ENCODE assay signal across 8 cellular contexts in genomic region chr1:210250998-210251679, GRCh38. TPM values are rescaled to one million over a fixed set of nuclear protein-coding genes. Genes with fewer than 3 reads are reported as not detected.
DNase-seq lines count a peak whose midpoint lies in the region; ATAC-seq and TF ChIP-seq lines count a peak whose summit lies in the region.

No MANE protein-coding gene starts in this region.

- H3K9me3 Mint-ChIP-seq in CD14-positive monocyte (peaks cover 0 to 19% (median 9%) of the 10 kb centered on the region in 7 donors), HFFc6 (no peaks in the 10 kb centered on the region), MCF 10A (ENCODE audit: unreplicated experiment) (no peaks in the 10 kb centered on the region)

- intact Hi-C loops in CD14-positive monocyte (cut with micrococcal nuclease) (no loop called here), MCF 10A (cut with micrococcal nuclease) (no loop called here)

- no peak for ATAC-seq in HG02840 (IDR thresholded peaks at IDR 0.05; ENCODE audit: low FRiP score, unreplicated experiment)

- peak overlapping the region; percentile 22 to 52 (median 41) for H3K4me3 ChIP-seq in skin epidermis

- POLR2A ChIA-PET in MCF 10A (lab: Yijun Ruan, JAX) = interaction anchor here (0.6 to 3.7 kb wide), 6 partner anchors 11 to 104 kb away, joined by 3 to 11 read pairs (median 4); partner anchors contain the start of genes HHAT and SERTAD4

- H3K27ac ChIP-seq in skin epidermis = peak overlapping the region in 16 of 21 experiments; percentile 33 to 82 (median 58)

- no peak for DNase-seq in CD14-positive monocyte (ENCODE audit: low spot score)
- DNase-seq in HFFc6 = peak; percentile 24
- DNase-seq in NCI-H774 (lab: John Stamatoyannopoulos, UW) = peak; percentile 80
- DNase-seq in MCF 10A (ENCODE audit: unreplicated experiment) = peak; percentile 83
- DNase-seq in iPS-NIHi11 (ENCODE audit: low spot score) = peak; percentile 78
- DNase-seq in activated gamma-delta T cell treated with Interleukin-2 at 50 U/mL for 16 hours = no peak

- peaks cover 0 to 3% of the 10 kb centered on the region in 2 donors for H3K36me3 Mint-ChIP-seq in CD14-positive monocyte
- no peaks in the 10 kb centered on the region for H3K36me3 Mint-ChIP-seq in HFFc6 (ENCODE audit: low read depth)
- H3K36me3 Mint-ChIP-seq in MCF 10A (ENCODE audit: insufficient read depth, unreplicated experiment) = peaks cover 7% of the 10 kb centered on the region

- CTCF ChIA-PET in MCF 10A (lab: Yijun Ruan, JAX) = interaction anchor here (1.1 to 1.2 kb wide), 3 partner anchors 15 to 39 kb away, joined by 4 to 5 read pairs (median 5); no protein-coding TSS in a partner anchor

- H3K27me3 Mint-ChIP-seq in CD14-positive monocyte (ENCODE audit: low read depth in 3 of 3) (peaks cover 56 to 75% (median 58%) of the 10 kb centered on the region in 3 donors), HFFc6 (ENCODE audit: insufficient read depth) (peaks cover 14% of the 10 kb centered on the region), MCF 10A (ENCODE audit: insufficient read depth, unreplicated experiment) (peaks cover 54% of the 10 kb centered on the region)

- peak overlapping the region; percentile 71 to 94 for H3K4me3 Mint-ChIP-seq in CD14-positive monocyte
- peak overlapping the region; percentile 88 for H3K4me3 Mint-ChIP-seq in HFFc6
- peak overlapping the region; percentile 62 for H3K4me3 Mint-ChIP-seq in MCF 10A (ENCODE audit: unreplicated experiment)

- peak overlapping the region in 3 of 7 donors; percentile 10 to 81 (median 69) for H3K27ac Mint-ChIP-seq in CD14-positive monocyte
- H3K27ac Mint-ChIP-seq in HFFc6 = no peak overlapping the region; the same call in 1 of the 2 replicates
- no peak overlapping the region for H3K27ac Mint-ChIP-seq in MCF 10A (ENCODE audit: low read depth, unreplicated experiment)

- no TSS peak for BruUV-seq in MCF 10A (replicated peaks; lab: Mats Ljungman, UMichigan)

- H3K4me1 Mint-ChIP-seq in CD14-positive monocyte (peaks cover 18% of the 10 kb centered on the region), HFFc6 (ENCODE audit: low read depth) (peaks cover 35% of the 10 kb centered on the region), MCF 10A (ENCODE audit: insufficient read depth, unreplicated experiment) (peaks cover 8% of the 10 kb centered on the region)

- no peak for TF ChIP-seq CTCF in CD14-positive monocyte (IDR thresholded peaks at IDR 0.05)
- TF ChIP-seq CTCF in HFFc6 (IDR thresholded peaks at IDR 0.05) = no peak
- no peak for TF ChIP-seq CTCF in MCF 10A (IDR thresholded peaks at IDR 0.05; ENCODE audit: unreplicated experiment)

RNA-seq across cellular contexts. Expression of gene SERTAD4, which starts 18.5 kb away (rescaled TPM):
- not detected for polyA plus RNA-seq in CD14-positive monocyte
- total RNA-seq in HFFc6 (2021; fragmentation: NEBNext Ultra II Directional; extraction: Animal tissue kit (Norgen Biotek cat#: 25700)) = 1 to 10 TPM; 2.3 to 5.2 (median 3.9) TPM
- 0.19 TPM in 1 of 2 replicates, not detected in the other for total RNA-seq in MCF 10A (2022)

Comparison
In these comparisons a context has a peak if more than half of its experiments do, and no peak if none do; other contexts are left out.
1. DNase-seq: peak in HFFc6 (single experiment), NCI-H774 (single experiment), MCF 10A (single experiment) and iPS-NIHi11 (single experiment); none in CD14-positive monocyte (single experiment) and activated gamma-delta T cell treated with Interleukin-2 at 50 U/mL for 16 hours (single experiment).
2. Peak in every context shown above with its lines, with median percentiles within 50 percentile points of each other: H3K4me3 Mint-ChIP-seq.